2 cellular contexts compared by ENCODE assay signal in the genomic region with DNA sequence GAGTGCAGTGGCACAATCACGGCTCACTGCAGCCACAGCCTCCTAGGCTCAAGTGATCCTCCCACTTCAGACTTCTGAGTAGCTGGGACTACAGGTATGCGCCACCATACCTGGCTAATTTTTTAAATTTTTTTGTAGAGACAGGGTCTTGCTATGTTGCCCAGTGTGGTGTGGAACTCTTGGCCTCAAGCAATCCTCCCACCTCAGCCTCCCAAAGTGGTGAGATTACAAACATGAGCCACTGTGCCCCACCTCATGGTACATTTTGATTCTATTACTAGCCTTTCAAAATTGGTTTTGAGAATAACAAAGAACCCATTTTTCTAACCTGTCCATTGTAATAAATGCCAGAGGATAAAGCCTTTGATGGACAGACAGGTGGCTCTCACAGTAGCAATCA.
TF ChIP-seq lines count a peak whose summit lies in the region.

No MANE protein-coding gene starts in this region.

TF ChIP-seq in SK-N-SH, 30 proteins besides CTCF, POLR2A, EP300 and RAD21 (continued from another document):
- TF ChIP-seq FOXM1 (IDR thresholded peaks at IDR 0.05; ENCODE audit: low read depth) (no peak), TEAD4 (IDR thresholded peaks at IDR 0.05; ENCODE audit: borderline replicate concordance, insufficient read depth) (no peak), NRF1 (IDR thresholded peaks at IDR 0.05; ENCODE audit: low read depth, low read length) (no peak), TAF1 (IDR thresholded peaks at IDR 0.05; ENCODE audit: borderline replicate concordance, low read depth, low read length) (no peak), FOXJ3 (CRISPR knock-in tag; IDR thresholded peaks at IDR 0.05) (no peak), MXI1 (IDR thresholded peaks at IDR 0.05; ENCODE audit: low read depth, low read length) (no peak), GABPA (IDR thresholded peaks at IDR 0.05; ENCODE audit: low read depth) (no peak)
- TF ChIP-seq, protein P1, sequence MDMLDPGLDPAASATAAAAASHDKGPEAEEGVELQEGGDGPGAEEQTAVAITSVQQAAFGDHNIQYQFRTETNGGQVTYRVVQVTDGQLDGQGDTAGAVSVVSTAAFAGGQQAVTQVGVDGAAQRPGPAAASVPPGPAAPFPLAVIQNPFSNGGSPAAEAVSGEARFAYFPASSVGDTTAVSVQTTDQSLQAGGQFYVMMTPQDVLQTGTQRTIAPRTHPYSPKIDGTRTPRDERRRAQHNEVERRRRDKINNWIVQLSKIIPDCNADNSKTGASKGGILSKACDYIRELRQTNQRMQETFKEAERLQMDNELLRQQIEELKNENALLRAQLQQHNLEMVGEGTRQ (IDR thresholded peaks at IDR 0.05; ENCODE audit: borderline replicate concordance, low read depth, low read length): no peak
- TF ChIP-seq, protein P2, sequence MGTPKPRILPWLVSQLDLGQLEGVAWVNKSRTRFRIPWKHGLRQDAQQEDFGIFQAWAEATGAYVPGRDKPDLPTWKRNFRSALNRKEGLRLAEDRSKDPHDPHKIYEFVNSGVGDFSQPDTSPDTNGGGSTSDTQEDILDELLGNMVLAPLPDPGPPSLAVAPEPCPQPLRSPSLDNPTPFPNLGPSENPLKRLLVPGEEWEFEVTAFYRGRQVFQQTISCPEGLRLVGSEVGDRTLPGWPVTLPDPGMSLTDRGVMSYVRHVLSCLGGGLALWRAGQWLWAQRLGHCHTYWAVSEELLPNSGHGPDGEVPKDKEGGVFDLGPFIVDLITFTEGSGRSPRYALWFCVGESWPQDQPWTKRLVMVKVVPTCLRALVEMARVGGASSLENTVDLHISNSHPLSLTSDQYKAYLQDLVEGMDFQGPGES (IDR thresholded peaks at IDR 0.05; ENCODE audit: low read depth, low read length): no peak
- TF ChIP-seq, protein P3, sequence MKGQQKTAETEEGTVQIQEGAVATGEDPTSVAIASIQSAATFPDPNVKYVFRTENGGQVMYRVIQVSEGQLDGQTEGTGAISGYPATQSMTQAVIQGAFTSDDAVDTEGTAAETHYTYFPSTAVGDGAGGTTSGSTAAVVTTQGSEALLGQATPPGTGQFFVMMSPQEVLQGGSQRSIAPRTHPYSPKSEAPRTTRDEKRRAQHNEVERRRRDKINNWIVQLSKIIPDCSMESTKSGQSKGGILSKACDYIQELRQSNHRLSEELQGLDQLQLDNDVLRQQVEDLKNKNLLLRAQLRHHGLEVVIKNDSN (IDR thresholded peaks at IDR 0.05; ENCODE audit: borderline replicate concordance, low read depth): no peak
- TF ChIP-seq, protein P4, sequence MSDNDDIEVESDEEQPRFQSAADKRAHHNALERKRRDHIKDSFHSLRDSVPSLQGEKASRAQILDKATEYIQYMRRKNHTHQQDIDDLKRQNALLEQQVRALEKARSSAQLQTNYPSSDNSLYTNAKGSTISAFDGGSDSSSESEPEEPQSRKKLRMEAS (IDR thresholded peaks at IDR 0.05; ENCODE audit: low read depth): no peak
- TF ChIP-seq, protein P5, sequence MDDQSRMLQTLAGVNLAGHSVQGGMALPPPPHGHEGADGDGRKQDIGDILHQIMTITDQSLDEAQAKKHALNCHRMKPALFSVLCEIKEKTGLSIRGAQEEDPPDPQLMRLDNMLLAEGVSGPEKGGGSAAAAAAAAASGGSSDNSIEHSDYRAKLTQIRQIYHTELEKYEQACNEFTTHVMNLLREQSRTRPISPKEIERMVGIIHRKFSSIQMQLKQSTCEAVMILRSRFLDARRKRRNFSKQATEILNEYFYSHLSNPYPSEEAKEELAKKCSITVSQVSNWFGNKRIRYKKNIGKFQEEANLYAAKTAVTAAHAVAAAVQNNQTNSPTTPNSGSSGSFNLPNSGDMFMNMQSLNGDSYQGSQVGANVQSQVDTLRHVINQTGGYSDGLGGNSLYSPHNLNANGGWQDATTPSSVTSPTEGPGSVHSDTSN (IDR thresholded peaks at IDR 0.05): no peak
- TF ChIP-seq, protein P6, sequence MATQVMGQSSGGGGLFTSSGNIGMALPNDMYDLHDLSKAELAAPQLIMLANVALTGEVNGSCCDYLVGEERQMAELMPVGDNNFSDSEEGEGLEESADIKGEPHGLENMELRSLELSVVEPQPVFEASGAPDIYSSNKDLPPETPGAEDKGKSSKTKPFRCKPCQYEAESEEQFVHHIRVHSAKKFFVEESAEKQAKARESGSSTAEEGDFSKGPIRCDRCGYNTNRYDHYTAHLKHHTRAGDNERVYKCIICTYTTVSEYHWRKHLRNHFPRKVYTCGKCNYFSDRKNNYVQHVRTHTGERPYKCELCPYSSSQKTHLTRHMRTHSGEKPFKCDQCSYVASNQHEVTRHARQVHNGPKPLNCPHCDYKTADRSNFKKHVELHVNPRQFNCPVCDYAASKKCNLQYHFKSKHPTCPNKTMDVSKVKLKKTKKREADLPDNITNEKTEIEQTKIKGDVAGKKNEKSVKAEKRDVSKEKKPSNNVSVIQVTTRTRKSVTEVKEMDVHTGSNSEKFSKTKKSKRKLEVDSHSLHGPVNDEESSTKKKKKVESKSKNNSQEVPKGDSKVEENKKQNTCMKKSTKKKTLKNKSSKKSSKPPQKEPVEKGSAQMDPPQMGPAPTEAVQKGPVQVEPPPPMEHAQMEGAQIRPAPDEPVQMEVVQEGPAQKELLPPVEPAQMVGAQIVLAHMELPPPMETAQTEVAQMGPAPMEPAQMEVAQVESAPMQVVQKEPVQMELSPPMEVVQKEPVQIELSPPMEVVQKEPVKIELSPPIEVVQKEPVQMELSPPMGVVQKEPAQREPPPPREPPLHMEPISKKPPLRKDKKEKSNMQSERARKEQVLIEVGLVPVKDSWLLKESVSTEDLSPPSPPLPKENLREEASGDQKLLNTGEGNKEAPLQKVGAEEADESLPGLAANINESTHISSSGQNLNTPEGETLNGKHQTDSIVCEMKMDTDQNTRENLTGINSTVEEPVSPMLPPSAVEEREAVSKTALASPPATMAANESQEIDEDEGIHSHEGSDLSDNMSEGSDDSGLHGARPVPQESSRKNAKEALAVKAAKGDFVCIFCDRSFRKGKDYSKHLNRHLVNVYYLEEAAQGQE (IDR thresholded peaks at IDR 0.05; ENCODE audit: low read depth, low read length): no peak

TF ChIP-seq in SK-N-SH treated with all-trans-retinoic acid at 6 μM for 48 hours, 23 proteins besides CTCF, POLR2A, EP300 and RAD21:
- TF ChIP-seq, protein P7, sequence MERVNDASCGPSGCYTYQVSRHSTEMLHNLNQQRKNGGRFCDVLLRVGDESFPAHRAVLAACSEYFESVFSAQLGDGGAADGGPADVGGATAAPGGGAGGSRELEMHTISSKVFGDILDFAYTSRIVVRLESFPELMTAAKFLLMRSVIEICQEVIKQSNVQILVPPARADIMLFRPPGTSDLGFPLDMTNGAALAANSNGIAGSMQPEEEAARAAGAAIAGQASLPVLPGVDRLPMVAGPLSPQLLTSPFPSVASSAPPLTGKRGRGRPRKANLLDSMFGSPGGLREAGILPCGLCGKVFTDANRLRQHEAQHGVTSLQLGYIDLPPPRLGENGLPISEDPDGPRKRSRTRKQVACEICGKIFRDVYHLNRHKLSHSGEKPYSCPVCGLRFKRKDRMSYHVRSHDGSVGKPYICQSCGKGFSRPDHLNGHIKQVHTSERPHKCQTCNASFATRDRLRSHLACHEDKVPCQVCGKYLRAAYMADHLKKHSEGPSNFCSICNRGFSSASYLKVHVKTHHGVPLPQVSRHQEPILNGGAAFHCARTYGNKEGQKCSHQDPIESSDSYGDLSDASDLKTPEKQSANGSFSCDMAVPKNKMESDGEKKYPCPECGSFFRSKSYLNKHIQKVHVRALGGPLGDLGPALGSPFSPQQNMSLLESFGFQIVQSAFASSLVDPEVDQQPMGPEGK (CRISPR knock-in tag; IDR thresholded peaks at IDR 0.05; ENCODE audit: borderline replicate concordance): no peak
- TF ChIP-seq CSDC2 (CRISPR knock-in tag; IDR thresholded peaks at IDR 0.05): no peak
- TF ChIP-seq ARNTL (CRISPR knock-in tag; IDR thresholded peaks at IDR 0.05; ENCODE audit: borderline replicate concordance, low read depth): no peak
- TF ChIP-seq, protein P8, sequence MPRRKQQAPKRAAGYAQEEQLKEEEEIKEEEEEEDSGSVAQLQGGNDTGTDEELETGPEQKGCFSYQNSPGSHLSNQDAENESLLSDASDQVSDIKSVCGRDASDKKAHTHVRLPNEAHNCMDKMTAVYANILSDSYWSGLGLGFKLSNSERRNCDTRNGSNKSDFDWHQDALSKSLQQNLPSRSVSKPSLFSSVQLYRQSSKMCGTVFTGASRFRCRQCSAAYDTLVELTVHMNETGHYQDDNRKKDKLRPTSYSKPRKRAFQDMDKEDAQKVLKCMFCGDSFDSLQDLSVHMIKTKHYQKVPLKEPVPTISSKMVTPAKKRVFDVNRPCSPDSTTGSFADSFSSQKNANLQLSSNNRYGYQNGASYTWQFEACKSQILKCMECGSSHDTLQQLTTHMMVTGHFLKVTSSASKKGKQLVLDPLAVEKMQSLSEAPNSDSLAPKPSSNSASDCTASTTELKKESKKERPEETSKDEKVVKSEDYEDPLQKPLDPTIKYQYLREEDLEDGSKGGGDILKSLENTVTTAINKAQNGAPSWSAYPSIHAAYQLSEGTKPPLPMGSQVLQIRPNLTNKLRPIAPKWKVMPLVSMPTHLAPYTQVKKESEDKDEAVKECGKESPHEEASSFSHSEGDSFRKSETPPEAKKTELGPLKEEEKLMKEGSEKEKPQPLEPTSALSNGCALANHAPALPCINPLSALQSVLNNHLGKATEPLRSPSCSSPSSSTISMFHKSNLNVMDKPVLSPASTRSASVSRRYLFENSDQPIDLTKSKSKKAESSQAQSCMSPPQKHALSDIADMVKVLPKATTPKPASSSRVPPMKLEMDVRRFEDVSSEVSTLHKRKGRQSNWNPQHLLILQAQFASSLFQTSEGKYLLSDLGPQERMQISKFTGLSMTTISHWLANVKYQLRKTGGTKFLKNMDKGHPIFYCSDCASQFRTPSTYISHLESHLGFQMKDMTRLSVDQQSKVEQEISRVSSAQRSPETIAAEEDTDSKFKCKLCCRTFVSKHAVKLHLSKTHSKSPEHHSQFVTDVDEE (CRISPR knock-in tag; IDR thresholded peaks at IDR 0.05): no peak
- no peak for TF ChIP-seq ZNF565 (CRISPR knock-in tag; conservative IDR thresholded peaks at IDR 0.05; ENCODE audit: low read depth)
- no peak for TF ChIP-seq ZNF8 (CRISPR knock-in tag; IDR thresholded peaks at IDR 0.05)
- TF ChIP-seq ZNF70 (CRISPR knock-in tag; IDR thresholded peaks at IDR 0.05): no peak
- no peak for TF ChIP-seq TOX (CRISPR knock-in tag; IDR thresholded peaks at IDR 0.05; ENCODE audit: borderline replicate concordance)
- TF ChIP-seq GLIS3 (CRISPR knock-in tag; IDR thresholded peaks at IDR 0.05): no peak
- TF ChIP-seq, protein P9, sequence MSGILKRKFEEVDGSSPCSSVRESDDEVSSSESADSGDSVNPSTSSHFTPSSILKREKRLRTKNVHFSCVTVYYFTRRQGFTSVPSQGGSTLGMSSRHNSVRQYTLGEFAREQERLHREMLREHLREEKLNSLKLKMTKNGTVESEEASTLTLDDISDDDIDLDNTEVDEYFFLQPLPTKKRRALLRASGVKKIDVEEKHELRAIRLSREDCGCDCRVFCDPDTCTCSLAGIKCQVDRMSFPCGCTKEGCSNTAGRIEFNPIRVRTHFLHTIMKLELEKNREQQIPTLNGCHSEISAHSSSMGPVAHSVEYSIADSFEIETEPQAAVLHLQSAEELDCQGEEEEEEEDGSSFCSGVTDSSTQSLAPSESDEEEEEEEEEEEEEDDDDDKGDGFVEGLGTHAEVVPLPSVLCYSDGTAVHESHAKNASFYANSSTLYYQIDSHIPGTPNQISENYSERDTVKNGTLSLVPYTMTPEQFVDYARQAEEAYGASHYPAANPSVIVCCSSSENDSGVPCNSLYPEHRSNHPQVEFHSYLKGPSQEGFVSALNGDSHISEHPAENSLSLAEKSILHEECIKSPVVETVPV (CRISPR knock-in tag; IDR thresholded peaks at IDR 0.05): no peak
